ENCODE assay signal across 9 cellular contexts in the genomic region with DNA sequence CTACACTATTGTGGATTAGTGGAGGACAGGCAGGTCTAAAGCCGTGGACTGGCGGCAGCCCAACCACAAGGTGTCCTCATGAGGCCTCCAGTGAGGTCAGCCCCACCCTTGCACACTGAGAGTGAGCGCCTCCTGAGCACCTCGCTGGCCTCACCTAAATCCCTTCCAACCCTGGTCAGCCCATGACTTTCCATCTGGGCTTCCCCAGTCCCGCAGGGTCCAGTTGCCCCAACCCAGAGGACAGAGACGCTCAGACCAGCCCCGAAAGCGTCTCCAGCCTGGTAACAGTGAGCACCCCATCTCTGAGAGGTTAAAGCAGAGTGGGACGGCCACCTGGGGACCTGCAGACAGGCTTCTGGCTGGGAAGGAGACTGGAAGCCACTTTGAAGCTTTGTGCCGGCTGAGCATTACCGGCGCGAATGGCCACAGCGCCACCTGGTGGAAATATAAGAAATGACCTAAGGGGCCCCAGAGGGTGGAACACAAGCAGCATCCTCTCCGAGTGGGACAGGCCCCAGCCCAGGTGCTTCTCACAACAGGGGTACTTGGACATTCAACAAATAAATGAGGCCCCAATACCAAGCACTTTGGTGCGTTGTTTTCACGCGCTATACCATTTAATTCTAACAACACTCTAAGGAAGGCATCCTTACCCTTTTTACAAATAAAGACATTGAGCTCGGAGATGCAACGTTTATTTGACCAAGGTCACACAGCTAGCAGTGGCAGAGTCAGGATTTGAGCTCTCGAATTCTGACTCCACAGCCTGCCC.
DNase-seq lines count a peak whose midpoint lies in the region; ATAC-seq and TF ChIP-seq lines count a peak whose summit lies in the region.
"Had no signal": no experiment of that assay in that cellular context is flagged by ENCODE, and none has a peak within 500 bp of the region (broad histone marks: within the 10 kb centered on the region; RNA-seq: fewer than 3 reads in every experiment).

No MANE protein-coding gene starts in this region.

- POLR2A ChIA-PET in CD8-positive, alpha-beta T cell (lab: Charles Lee) = no interaction called here
- POLR2A ChIA-PET in activated naive CD8-positive, alpha-beta T cell treated with anti-CD3 and anti-CD28 coated beads, Interleukin-2, amount 10 ng/mL, durations not matched to agents 7 days and 5 days (lab: Charles Lee) = no interaction called here

- H3K27ac ChIP-seq in CD8-positive, alpha-beta T cell (ENCODE audit: low read depth, low read length) = no peak overlapping the region
- H3K27ac ChIP-seq in SU-DHL-6 (ENCODE audit: low read depth, low read length) (no peak overlapping the region), heart right ventricle (no peak overlapping the region)

- no peaks in the 10 kb centered on the region for H3K9me3 Mint-ChIP-seq in CD8-positive, alpha-beta T cell
- H3K9me3 Mint-ChIP-seq in activated naive CD8-positive, alpha-beta T cell treated with anti-CD3 and anti-CD28 coated beads, Interleukin-2, amount 10 ng/mL, durations not matched to agents 7 days and 5 days = no peaks in the 10 kb centered on the region
- H3K9me3 Mint-ChIP-seq: IgD-negative memory B cell had no signal

- H3K36me3 ChIP-seq in CD8-positive, alpha-beta T cell (ENCODE audit: insufficient read depth, low read length) = no peaks in the 10 kb centered on the region
- H3K36me3 ChIP-seq in SU-DHL-6 (ENCODE audit: low read length) (no peaks in the 10 kb centered on the region), heart right ventricle (no peaks in the 10 kb centered on the region)

- no peaks in the 10 kb centered on the region for H3K27me3 ChIP-seq in CD8-positive, alpha-beta T cell (ENCODE audit: insufficient read depth, low read length)
- H3K27me3 ChIP-seq in SU-DHL-6 (ENCODE audit: low read length) (no peaks in the 10 kb centered on the region), heart right ventricle (peaks cover 0 to 4% (median 0%) of the 10 kb centered on the region in 7 donors)

- H3F3A ChIP-seq in SU-DHL-6 (ENCODE audit: insufficient read depth) = no peaks in the 10 kb centered on the region

- peaks cover 8% of the 10 kb centered on the region for H3K4me1 Mint-ChIP-seq in CD8-positive, alpha-beta T cell (ENCODE audit: low read depth)
- peaks cover 11% of the 10 kb centered on the region for H3K4me1 Mint-ChIP-seq in activated naive CD8-positive, alpha-beta T cell treated with anti-CD3 and anti-CD28 coated beads, Interleukin-2, amount 10 ng/mL, durations not matched to agents 7 days and 5 days

- peak; percentile 86 for ATAC-seq in CD8-positive, alpha-beta T cell
- ATAC-seq in GM21576 (IDR thresholded peaks at IDR 0.05; ENCODE audit: unreplicated experiment) = peak; percentile 62
- ATAC-seq in activated naive CD8-positive, alpha-beta T cell treated with anti-CD3 and anti-CD28 coated beads, Interleukin-2, amount 10 ng/mL, durations not matched to agents 7 days and 5 days (ENCODE audit: low read depth) = peak; percentile 86
- peak; percentile 77 to 89 (median 84) for ATAC-seq in heart right ventricle
- no peak for ATAC-seq in GM21786 (IDR thresholded peaks at IDR 0.05; ENCODE audit: unreplicated experiment)

- H3K27ac Mint-ChIP-seq in CD8-positive, alpha-beta T cell = no peak overlapping the region
- no peak overlapping the region for H3K27ac Mint-ChIP-seq in activated naive CD8-positive, alpha-beta T cell treated with anti-CD3 and anti-CD28 coated beads, Interleukin-2, amount 10 ng/mL, durations not matched to agents 7 days and 5 days

- CTCF ChIA-PET in CD8-positive, alpha-beta T cell (lab: Charles Lee) = interaction anchor here (0.6 to 9.0 kb wide), 37 partner anchors 9 to 1694 kb away, joined by 3 to 153 read pairs (median 4); no protein-coding TSS in a partner anchor

- peak; percentile 48 to 86 (median 71) for DNase-seq in CD8-positive, alpha-beta T cell
- peak; percentile 85 for DNase-seq in NAMALWA (ENCODE audit: low spot score)
- peak; percentile 79 for DNase-seq in activated naive CD8-positive, alpha-beta T cell treated with anti-CD3 and anti-CD28 coated beads, Interleukin-2, amount 10 ng/mL, durations not matched to agents 7 days and 5 days
- peak; percentile 62 to 65 for DNase-seq in heart right ventricle
- peak; percentile 34 for DNase-seq in putamen (ENCODE audit: low spot score)

- H2AFZ ChIP-seq in SU-DHL-6 (ENCODE audit: low read depth, low read length, severe bottlenecking) = no peak overlapping the region

- WGBS in heart right ventricle, 2 donors = 27 to 29% methylated on average over 21 of the region's 21 CpGs

- H4K20me1 ChIP-seq in SU-DHL-6 (ENCODE audit: low read depth, low read length) = no peaks in the 10 kb centered on the region

- no peak overlapping the region for H3K9ac ChIP-seq in SU-DHL-6 (ENCODE audit: low read length)

- H3K4me3 ChIP-seq in CD8-positive, alpha-beta T cell (ENCODE audit: low read depth, low read length) = no peak overlapping the region
- H3K4me3 ChIP-seq in SU-DHL-6 (ENCODE audit: insufficient read depth, low read length, poor library complexity, severe bottlenecking) (no peak overlapping the region), heart right ventricle (no peak overlapping the region)

- H3K27me3 Mint-ChIP-seq in CD8-positive, alpha-beta T cell (ENCODE audit: low read depth) = no peaks in the 10 kb centered on the region
- H3K27me3 Mint-ChIP-seq in activated naive CD8-positive, alpha-beta T cell treated with anti-CD3 and anti-CD28 coated beads, Interleukin-2, amount 10 ng/mL, durations not matched to agents 7 days and 5 days = peaks cover 9% of the 10 kb centered on the region
- H3K27me3 Mint-ChIP-seq: IgD-negative memory B cell had no signal

- H3K9me2 ChIP-seq in SU-DHL-6 (replicated peaks; ENCODE audit: insufficient read depth, low read length) = no peaks in the 10 kb centered on the region

- H3K4me3 Mint-ChIP-seq in CD8-positive, alpha-beta T cell = no peak overlapping the region
- H3K4me3 Mint-ChIP-seq in activated naive CD8-positive, alpha-beta T cell treated with anti-CD3 and anti-CD28 coated beads, Interleukin-2, amount 10 ng/mL, durations not matched to agents 7 days and 5 days = no peak overlapping the region

- H3K9me3 ChIP-seq in CD8-positive, alpha-beta T cell (ENCODE audit: low read length) = no peaks in the 10 kb centered on the region
- H3K9me3 ChIP-seq in SU-DHL-6 (ENCODE audit: insufficient read depth, low read length) = no peaks in the 10 kb centered on the region
- H3K9me3 ChIP-seq in heart right ventricle = no peaks in the 10 kb centered on the region

- peaks cover 16% of the 10 kb centered on the region for H3K4me1 ChIP-seq in CD8-positive, alpha-beta T cell (ENCODE audit: insufficient read depth, low read length)
- peaks cover 0 to 15% (median 0%) of the 10 kb centered on the region in 9 donors for H3K4me1 ChIP-seq in heart right ventricle

- H3K79me2 ChIP-seq in SU-DHL-6 (ENCODE audit: insufficient read depth, low read length) = no peaks in the 10 kb centered on the region

- TF ChIP-seq CTCF in CD8-positive, alpha-beta T cell (IDR thresholded peaks at IDR 0.05) = peak; percentile 88
- TF ChIP-seq CTCF in SU-DHL-6 (IDR thresholded peaks at IDR 0.05; ENCODE audit: insufficient read depth, low read length, poor library complexity, severe bottlenecking) (peak; percentile 73), heart right ventricle (IDR thresholded peaks at IDR 0.05) (peak; percentile 82 to 96 (median 92))

- no peak overlapping the region for H3K4me2 ChIP-seq in SU-DHL-6 (ENCODE audit: low read depth, low read length, poor library complexity, severe bottlenecking)

- no peaks in the 10 kb centered on the region for H3K36me3 Mint-ChIP-seq in CD8-positive, alpha-beta T cell
- no peaks in the 10 kb centered on the region for H3K36me3 Mint-ChIP-seq in activated naive CD8-positive, alpha-beta T cell treated with anti-CD3 and anti-CD28 coated beads, Interleukin-2, amount 10 ng/mL, durations not matched to agents 7 days and 5 days
- H3K36me3 Mint-ChIP-seq: IgD-negative memory B cell had no signal

- intact Hi-C loops in CD8-positive, alpha-beta T cell (cut with DNase I, micrococcal nuclease) = loop anchor here (1.0 to 10.0 kb wide), 7 partner anchors 222 to 1912 kb away; no protein-coding TSS in a partner anchor
- intact Hi-C loops in heart right ventricle (cut with DNase I) = loop anchor here (2.0 to 10.0 kb wide), 11 partner anchors 218 to 1851 kb away; no protein-coding TSS in a partner anchor

Comparison
In these comparisons a context has a peak if more than half of its experiments do, and no peak if none do; other contexts are left out.
1. DNase-seq: peak in every context shown above with its lines; median percentile 85 in NAMALWA; 79 in activated naive CD8-positive, alpha-beta T cell treated with anti-CD3 and anti-CD28 coated beads, Interleukin-2, amount 10 ng/mL, durations not matched to agents 7 days and 5 days; 71 in CD8-positive, alpha-beta T cell; 64 in heart right ventricle; 34 in putamen.